Comparison of ENCODE assay signal across 20 cellular contexts in genomic region chr14:69327507-69327906, GRCh38.
"Had no signal": no experiment of that assay in that cellular context is flagged by ENCODE, and none has a peak within 500 bp of the region (broad histone marks: within the 10 kb centered on the region; RNA-seq: fewer than 3 reads in every experiment).

No MANE protein-coding gene starts in this region.

- ATAC-seq: activated CD4-positive, alpha-beta T cell treated with anti-CD3 and anti-CD28 coated beads for 36 hours; activated T-cell treated with anti-CD3 and anti-CD28 coated beads, Interleukin-2, amount 50 U/mL, for 72 hours; lower lobe of right lung had no signal

- H3K27me3 Mint-ChIP-seq: activated CD4-positive, alpha-beta memory T cell treated with anti-CD3 and anti-CD28 coated beads for 36 hours; activated CD4-positive, alpha-beta T cell treated with anti-CD3 and anti-CD28 coated beads for 36 hours; activated naive CD8-positive, alpha-beta T cell; progenitor cell of endocrine pancreas; stimulated activated naive CD8-positive, alpha-beta T cell treated with anti-CD3 and anti-CD28 coated beads, Interleukin-15, Interleukin-2, amounts not matched to agents 100 ng/mL and 50 ng/mL, for 24 hours had no signal

- H3K4me3 ChIP-seq: lower lobe of right lung had no signal

- H3K27ac ChIP-seq: lower lobe of right lung had no signal

- H3K36me3 Mint-ChIP-seq: activated CD4-positive, alpha-beta memory T cell treated with anti-CD3 and anti-CD28 coated beads for 36 hours; activated naive CD8-positive, alpha-beta T cell had no signal

- H3K4me3 Mint-ChIP-seq: activated CD4-positive, alpha-beta memory T cell treated with anti-CD3 and anti-CD28 coated beads for 36 hours; activated CD4-positive, alpha-beta T cell treated with anti-CD3 and anti-CD28 coated beads for 36 hours; activated naive CD8-positive, alpha-beta T cell; activated T-cell treated with anti-CD3 and anti-CD28 coated beads, Interleukin-2, amount 50 U/mL, for 72 hours; nephron; stimulated activated naive CD8-positive, alpha-beta T cell treated with anti-CD3 and anti-CD28 coated beads, Interleukin-15, Interleukin-2, amounts not matched to agents 100 ng/mL and 50 ng/mL, for 24 hours; T-helper 2 cell treated with Interferon-gamma antibody and Interleukin-4, amounts not matched to agents 5 μg/mL and 100 μg/mL, for 36 hours had no signal

- H3K4me1 Mint-ChIP-seq: activated CD4-positive, alpha-beta T cell treated with anti-CD3 and anti-CD28 coated beads for 36 hours had no signal

- DNase-seq: activated CD4-positive, alpha-beta T cell treated with anti-CD3 and anti-CD28 coated beads for 36 hours; activated gamma-delta T cell; activated T-cell treated with anti-CD3 and anti-CD28 coated beads, Interleukin-2, amount 50 U/mL, for 72 hours; amygdala; caudate nucleus; erythroblast; foreskin melanocyte; glutamatergic neuron; hypothalamus; lower lobe of right lung; SK-N-SH; stimulated activated CD4-positive, alpha-beta T cell treated with anti-CD3 and anti-CD28 coated beads, Interleukin-15, amount 100 ng/mL, for 24 hours; stimulated activated CD4-positive, alpha-beta T cell treated with anti-CD3 and anti-CD28 coated beads, Interleukin-2, amount 100 ng/mL, for 48 hours; trophoblast cell had no signal

- H3K27ac Mint-ChIP-seq: activated CD4-positive, alpha-beta memory T cell treated with anti-CD3 and anti-CD28 coated beads for 36 hours; activated CD4-positive, alpha-beta T cell treated with anti-CD3 and anti-CD28 coated beads for 36 hours; activated naive CD8-positive, alpha-beta T cell; activated T-cell treated with anti-CD3 and anti-CD28 coated beads, Interleukin-2, amount 50 U/mL, for 72 hours; nephron; progenitor cell of endocrine pancreas; stimulated activated naive CD8-positive, alpha-beta T cell treated with anti-CD3 and anti-CD28 coated beads, Interleukin-15, Interleukin-2, amounts not matched to agents 100 ng/mL and 50 ng/mL, for 24 hours; T-helper 2 cell treated with Interferon-gamma antibody and Interleukin-4, amounts not matched to agents 5 μg/mL and 100 μg/mL, for 36 hours had no signal

- H3K9me3 Mint-ChIP-seq: activated CD4-positive, alpha-beta memory T cell treated with anti-CD3 and anti-CD28 coated beads for 36 hours; activated T-cell treated with anti-CD3 and anti-CD28 coated beads, Interleukin-2, amount 50 U/mL, for 72 hours; nephron; stimulated activated naive CD8-positive, alpha-beta T cell treated with anti-CD3 and anti-CD28 coated beads, Interleukin-15, Interleukin-2, amounts not matched to agents 100 ng/mL and 50 ng/mL, for 24 hours; T-helper 2 cell treated with Interferon-gamma antibody and Interleukin-4, amounts not matched to agents 5 μg/mL and 100 μg/mL, for 36 hours had no signal
